27 cellular contexts compared by ENCODE assay signal in genomic region chr20:2300420-2300819, GRCh38. TPM values are rescaled to one million over a fixed set of nuclear protein-coding genes. Genes with fewer than 3 reads are reported as not detected.
DNase-seq lines count a peak whose midpoint lies in the region; ATAC-seq, FAIRE-seq and TF ChIP-seq lines count a peak whose summit lies in the region.
"Had no signal": no experiment of that assay in that cellular context is flagged by ENCODE, and none has a peak within 500 bp of the region (broad histone marks: within the 10 kb centered on the region; RNA-seq: fewer than 3 reads in every experiment).

No MANE protein-coding gene starts in this region.

- no TSS peak for BruUV-seq in PC-3 (replicated peaks; lab: Mats Ljungman, UMichigan)

- H3K27ac ChIP-seq in HL-60 (replicated peaks) (peak overlapping the region; percentile 72), liver (ENCODE audit: low read depth in 1 of 2, low read length in 2 of 2) (peak overlapping the region; percentile 81 to 83), subcutaneous abdominal adipose tissue (ENCODE audit: low read depth, low read length) (peak overlapping the region; percentile 84), PC-3 (ENCODE audit: low read length) (no peak overlapping the region)
- H3K27ac ChIP-seq: ascending aorta, lower lobe of right lung, neural progenitor cell, PC-9, thoracic aorta had no signal

- H2AFZ ChIP-seq in PC-3 (ENCODE audit: low read length), result no peak overlapping the region
- H2AFZ ChIP-seq: neural progenitor cell, PC-9 had no signal

- H3K4me1 ChIP-seq in liver (ENCODE audit: control insufficient read depth in 4 of 4, insufficient read depth in 4 of 4, low read length in 3 of 4) (peaks cover 13 to 72% (median 61%) of the 10 kb centered on the region in 4 donors), subcutaneous abdominal adipose tissue (ENCODE audit: control insufficient read depth in 5 of 5, insufficient read depth in 5 of 5, low read length in 5 of 5) (peaks cover 0 to 47% (median 29%) of the 10 kb centered on the region in 5 donors), PC-3 (ENCODE audit: insufficient read depth, low read length) (peaks cover 5% of the 10 kb centered on the region)
- H3K4me1 ChIP-seq: ascending aorta, lower lobe of right lung had no signal

- DNase-seq in HL-60 (ENCODE audit: low read depth in 1 of 2, low spot score in 1 of 2) (no peak), RCC 7860 (ENCODE audit: low spot score) (peak; percentile 45), PC-3 (no peak), COLO668 (lab: John Stamatoyannopoulos, UW; ENCODE audit: unreplicated experiment) (no peak)
- DNase-seq: activated CD4-positive, alpha-beta memory T cell treated with anti-CD3 and anti-CD28 coated beads for 36 hours; activated CD4-positive, CD25-positive, alpha-beta regulatory T cell; CD8-positive, alpha-beta T cell; Karpas-422; NCI-H1092 treated with DMSO at 0.1 percent for 48 hours; NCI-H1930; NCI-H748 treated with DMSO at 0.1 percent for 48 hours; PC-9; stimulated activated CD4-positive, alpha-beta T cell treated with anti-CD3 and anti-CD28 coated beads, Interleukin-1b, Interleukin-23, amount 100 ng/mL, for 48 hours had no signal

- no peaks in the 10 kb centered on the region for H4K20me1 ChIP-seq in PC-3 (ENCODE audit: low read length)

- intact Hi-C loops in PC-3 (cut with micrococcal nuclease), result no loop called here

- CTCF ChIA-PET in PC-3 (lab: Charles Lee), result no interaction called here

- H3K9me2 ChIP-seq in PC-3 (replicated peaks; ENCODE audit: low read length), result no peaks in the 10 kb centered on the region

- POLR2A ChIA-PET in PC-3 (lab: Charles Lee; ENCODE audit: unreplicated experiment), result no interaction called here

- no peaks in the 10 kb centered on the region for H3K27me3 ChIP-seq in HL-60 (ENCODE audit: insufficient read depth, poor library complexity, severe bottlenecking)
- H3K27me3 ChIP-seq in liver (ENCODE audit: control insufficient read depth in 4 of 4, insufficient read depth in 4 of 4, low read length in 3 of 4), result no peaks in the 10 kb centered on the region
- H3K27me3 ChIP-seq in subcutaneous abdominal adipose tissue (ENCODE audit: control insufficient read depth in 5 of 5, insufficient read depth in 4 of 5, low read length in 5 of 5), result no peaks in the 10 kb centered on the region
- peaks cover 53% of the 10 kb centered on the region for H3K27me3 ChIP-seq in PC-3 (ENCODE audit: low read length)
- H3K27me3 ChIP-seq: ascending aorta, neural progenitor cell had no signal

- no peaks in the 10 kb centered on the region for H3K79me2 ChIP-seq in PC-3 (ENCODE audit: low read length)

- 31% methylated on average over 3 of the region's 3 CpGs for WGBS in liver

- no peak overlapping the region for H3K4me3 ChIP-seq in HL-60 (replicated peaks; ENCODE audit: insufficient read depth, low read length)
- no peak overlapping the region for H3K4me3 ChIP-seq in liver (ENCODE audit: low read depth in 1 of 3, low read length in 3 of 3)
- no peak overlapping the region for H3K4me3 ChIP-seq in subcutaneous abdominal adipose tissue (ENCODE audit: low read depth in 1 of 5, low read length in 5 of 5)
- no peak overlapping the region for H3K4me3 ChIP-seq in PC-3 (ENCODE audit: low read length)
- H3K4me3 ChIP-seq: ascending aorta, lower lobe of right lung, neural progenitor cell, PC-9, skin epidermis, thoracic aorta had no signal

- H3K9ac ChIP-seq in liver (ENCODE audit: low read depth in 1 of 2, low read length in 2 of 2) (peak overlapping the region in 1 of 2 donors; percentile 18), subcutaneous abdominal adipose tissue (ENCODE audit: low read length in 5 of 5) (peak overlapping the region in 1 of 5 donors; percentile 6), PC-3 (ENCODE audit: low read length) (no peak overlapping the region)
- H3K9ac ChIP-seq: neural progenitor cell had no signal

- H3K9me3 ChIP-seq in liver (ENCODE audit: control insufficient read depth in 4 of 4, low read length in 3 of 4) (no peaks in the 10 kb centered on the region), subcutaneous abdominal adipose tissue (ENCODE audit: control insufficient read depth in 5 of 5, low read length in 5 of 5) (no peaks in the 10 kb centered on the region), PC-3 (ENCODE audit: low read length) (no peaks in the 10 kb centered on the region)
- H3K9me3 ChIP-seq: ascending aorta, lower lobe of right lung, thoracic aorta had no signal

- ATAC-seq in PC-3 (no peak), HG03045 (IDR thresholded peaks at IDR 0.05; ENCODE audit: unreplicated experiment) (no peak)
- ATAC-seq: CD8-positive, alpha-beta T cell had no signal

- no peak overlapping the region for H3K4me2 ChIP-seq in PC-3 (ENCODE audit: low read length)
- H3K4me2 ChIP-seq: neural progenitor cell, PC-9 had no signal

- H3F3A ChIP-seq in PC-3 (ENCODE audit: low read length, unreplicated experiment), result no peaks in the 10 kb centered on the region

- peak; percentile 17 to 50 for TF ChIP-seq RAD21 in liver (IDR thresholded peaks at IDR 0.05)

- no peak for FAIRE-seq in RCC 7860 (lab: Jason Lieb, UNC)
- FAIRE-seq: G401.6, islet of Langerhans had no signal

- no peaks in the 10 kb centered on the region for H3K36me3 ChIP-seq in liver (ENCODE audit: control insufficient read depth in 4 of 4, insufficient read depth in 3 of 4, low read depth in 1 of 4, low read length in 3 of 4)
- H3K36me3 ChIP-seq in subcutaneous abdominal adipose tissue (ENCODE audit: control insufficient read depth in 5 of 5, insufficient read depth in 5 of 5, low read length in 5 of 5), result no peaks in the 10 kb centered on the region
- H3K36me3 ChIP-seq in PC-3 (ENCODE audit: low read depth, low read length), result no peaks in the 10 kb centered on the region
- H3K36me3 ChIP-seq: ascending aorta, lower lobe of right lung, neural progenitor cell, thoracic aorta had no signal

- TF ChIP-seq CTCF in HL-60 (IDR thresholded peaks at IDR 0.05; ENCODE audit: insufficient read depth, low read length), result no peak
- no peak for TF ChIP-seq CTCF in liver (IDR thresholded peaks at IDR 0.05; ENCODE audit: low read depth, low read length, missing input control)
- no peak for TF ChIP-seq CTCF in PC-3 (conservative IDR thresholded peaks at IDR 0.05; ENCODE audit: low read depth, low read length)

TF ChIP-seq in liver, 16 proteins besides CTCF, POLR2A, EP300 and RAD21:
- TF ChIP-seq YY1 (IDR thresholded peaks at IDR 0.05), result peak; percentile 57
- TF ChIP-seq ATF3 (IDR thresholded peaks at IDR 0.05), result peak; percentile 53
- TF ChIP-seq EGR1 (IDR thresholded peaks at IDR 0.05; ENCODE audit: low read depth in 2 of 2), result no peak
- peak; percentile 44 to 54 for TF ChIP-seq JUND (IDR thresholded peaks at IDR 0.05)
- TF ChIP-seq, protein P1, sequence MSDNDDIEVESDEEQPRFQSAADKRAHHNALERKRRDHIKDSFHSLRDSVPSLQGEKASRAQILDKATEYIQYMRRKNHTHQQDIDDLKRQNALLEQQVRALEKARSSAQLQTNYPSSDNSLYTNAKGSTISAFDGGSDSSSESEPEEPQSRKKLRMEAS (IDR thresholded peaks at IDR 0.05), result no peak
- TF ChIP-seq FOXA2 (IDR thresholded peaks at IDR 0.05), result peak; percentile 15
- TF ChIP-seq RXRA (IDR thresholded peaks at IDR 0.05), result peak; percentile 87 to 91
- TF ChIP-seq REST (IDR thresholded peaks at IDR 0.05), result no peak
- TF ChIP-seq SP1 (IDR thresholded peaks at IDR 0.05), result peak; percentile 53
- TF ChIP-seq TAF1 (conservative IDR thresholded peaks at IDR 0.05), result no peak
- TF ChIP-seq HNF4G (IDR thresholded peaks at IDR 0.05), result peak; percentile 67
- peak; percentile 83 to 90 for TF ChIP-seq HNF4A (conservative IDR thresholded peaks at IDR 0.05)

RNA-seq across cellular contexts. Expression of gene TGM3, which starts 4.6 kb away (rescaled TPM):
- total RNA-seq in liver (under 1 TPM; 0.05 to 0.08 TPM), PC-3 (2014; rRNA removed) (not detected in 2 replicates)
- polyA plus RNA-seq in liver, result under 1 TPM in 1 of 2 donors, not detected in 1; 0.28 TPM
- total RNA-seq: activated CD4-positive, alpha-beta memory T cell treated with anti-CD3 and anti-CD28 coated beads for 36 hours; activated T-helper 2 cell treated with anti-CD3 and anti-CD28 coated beads, Interferon-gamma antibody, Interleukin-2, Interleukin-4, amounts not matched to agents 10 μg/mL and 5 μg/mL and 100 μg/mL, durations not matched to agents 14 hours and 24 hours and 36 hours; ascending aorta; cardiac septum; CD8-positive, alpha-beta T cell; dermis microvascular lymphatic vessel endothelial cell; PC-9 had no signal
- polyA plus RNA-seq: fibroblast of lung had no signal
